Comparison of ENCODE assay signal across 19 cellular contexts in genomic region chr7:49488573-49488972, GRCh38.
DNase-seq lines count a peak whose midpoint lies in the region; TF ChIP-seq lines count a peak whose summit lies in the region.
"Had no signal": no experiment of that assay in that cellular context is flagged by ENCODE, and none has a peak within 500 bp of the region (broad histone marks: within the 10 kb centered on the region; RNA-seq: fewer than 3 reads in every experiment).

No MANE protein-coding gene starts in this region.

- no peaks in the 10 kb centered on the region for H3K36me3 ChIP-seq in BLaER1
- no peaks in the 10 kb centered on the region for H3K36me3 ChIP-seq in endodermal cell (ENCODE audit: control insufficient read depth, insufficient read depth, low read length)

- H4K20me1 ChIP-seq in BLaER1 = no peaks in the 10 kb centered on the region

- DNase-seq in NCI-H82 (lab: John Stamatoyannopoulos, UW) (peak; percentile 76), endodermal cell (peak; percentile 57), retina (peak; percentile 28), HPDE6-E6E7 (ENCODE audit: extremely low spot score) (no peak), NCI-H1417 treated with DMSO at 0.1 percent for 48 hours (lab: John Stamatoyannopoulos, UW) (no peak)
- DNase-seq: C1 segment of cervical spinal cord; CD4-positive, CD25-positive, alpha-beta regulatory T cell; CD8-positive, alpha-beta memory T cell; COR-L47; DMS 273 treated with DMSO at 0.1 percent for 48 hours; DMS53; DND-41; EL; GM23248; HCEC 1CT had no signal

- peaks cover 37% of the 10 kb centered on the region for H3K4me1 Mint-ChIP-seq in endodermal cell
- H3K4me1 Mint-ChIP-seq: B cell; CD4-positive, CD25-positive, alpha-beta regulatory T cell; CD8-positive, alpha-beta memory T cell; IgD-negative memory B cell had no signal

- H3K4me1 ChIP-seq in BLaER1 (peaks cover 5% of the 10 kb centered on the region; the same call in 1 of the 2 replicates), endodermal cell (ENCODE audit: control insufficient read depth, insufficient read depth, low read length) (peaks cover 10% of the 10 kb centered on the region)

- H3K27me3 ChIP-seq in BLaER1 (no peaks in the 10 kb centered on the region), endodermal cell (ENCODE audit: control insufficient read depth, insufficient read depth, low read length, poor library complexity, severe bottlenecking) (peaks cover 13% of the 10 kb centered on the region)

- WGBS in endodermal cell (ENCODE audit: insufficient coverage in 1 of 2, insufficient read length in 1 of 2), 2 experiments = 33 to 67% methylated on average over 1 of the region's 1 CpG

- no peaks in the 10 kb centered on the region for H3K9me3 Mint-ChIP-seq in endodermal cell
- H3K9me3 Mint-ChIP-seq: IgD-negative memory B cell had no signal

- peak overlapping the region; percentile 32 for H3K27ac Mint-ChIP-seq in endodermal cell
- H3K27ac Mint-ChIP-seq: B cell; CD4-positive, CD25-positive, alpha-beta regulatory T cell; CD8-positive, alpha-beta memory T cell; IgD-negative memory B cell had no signal

- H3K4me3 Mint-ChIP-seq in endodermal cell = peak overlapping the region; percentile 7
- H3K4me3 Mint-ChIP-seq: B cell; CD4-positive, CD25-positive, alpha-beta regulatory T cell; CD8-positive, alpha-beta memory T cell had no signal

- peaks cover 8% of the 10 kb centered on the region for H3K27me3 Mint-ChIP-seq in endodermal cell (ENCODE audit: insufficient read depth)
- H3K27me3 Mint-ChIP-seq: B cell; CD4-positive, CD25-positive, alpha-beta regulatory T cell; CD8-positive, alpha-beta memory T cell; IgD-negative memory B cell had no signal

- no peaks in the 10 kb centered on the region for H3K9me3 ChIP-seq in BLaER1
- H3K9me3 ChIP-seq in endodermal cell (ENCODE audit: control insufficient read depth, low read length) = no peaks in the 10 kb centered on the region

- H3K27ac ChIP-seq in BLaER1 = no peak overlapping the region
- H3K27ac ChIP-seq in endodermal cell (ENCODE audit: low read depth, low read length) = no peak overlapping the region
- H3K27ac ChIP-seq: GM23248 had no signal

- no peak overlapping the region for H3K4me3 ChIP-seq in BLaER1
- H3K4me3 ChIP-seq in endodermal cell (ENCODE audit: low read length) = no peak overlapping the region
- H3K4me3 ChIP-seq: GM12878, GM23248 had no signal

- H3K9ac ChIP-seq in BLaER1 = no peak overlapping the region
- no peak overlapping the region for H3K9ac ChIP-seq in endodermal cell (ENCODE audit: extremely low read depth, low read length, poor library complexity, severe bottlenecking)
- H3K9ac ChIP-seq: GM23248 had no signal

- 0 out of 2 replicates have a peak overlapping the region, but pooled peaks have one; percentile 13 for H3K4me2 ChIP-seq in BLaER1

- no peaks in the 10 kb centered on the region for H3K36me3 Mint-ChIP-seq in endodermal cell (ENCODE audit: low read depth)
- H3K36me3 Mint-ChIP-seq: CD4-positive, CD25-positive, alpha-beta regulatory T cell; CD8-positive, alpha-beta memory T cell; IgD-negative memory B cell had no signal

- TF ChIP-seq CTCF in endodermal cell (conservative IDR thresholded peaks at IDR 0.05) = no peak

Comparison
In these comparisons a context has a peak if more than half of its experiments do, and no peak if none do; other contexts are left out.
1. DNase-seq: peak in NCI-H82 (single experiment), endodermal cell (single experiment) and retina (single experiment); none in HPDE6-E6E7 (single experiment) and NCI-H1417 treated with DMSO at 0.1 percent for 48 hours (single experiment).